In genomic region chr10:128708182-128708581, GRCh38 we compare ENCODE assay signal across 27 cellular contexts.
"Had no signal": no experiment of that assay in that cellular context is flagged by ENCODE, and none has a peak within 500 bp of the region (broad histone marks: within the 10 kb centered on the region; RNA-seq: fewer than 3 reads in every experiment).

No MANE protein-coding gene starts in this region.

- H3K36me3 Mint-ChIP-seq: naive thymus-derived CD4-positive, alpha-beta T cell; neural progenitor cell; type B pancreatic cell had no signal

- H3K27me3 ChIP-seq: foreskin keratinocyte, hepatocyte, neural progenitor cell, thyroid gland had no signal

- H3K4me3 Mint-ChIP-seq: endodermal cell; naive thymus-derived CD4-positive, alpha-beta T cell; nephron; neural progenitor cell; type B pancreatic cell had no signal

- ATAC-seq: foreskin keratinocyte; gastroesophageal sphincter; heart left ventricle; left cardiac atrium; left lung; naive thymus-derived CD4-positive, alpha-beta T cell; sciatic nerve had no signal

- H3K4me1 ChIP-seq: esophagus muscularis mucosa, foreskin keratinocyte, gastroesophageal sphincter, heart left ventricle, left lung, neural progenitor cell, parathyroid adenoma, stomach, thyroid gland had no signal

- H3K4me1 Mint-ChIP-seq: naive thymus-derived CD4-positive, alpha-beta T cell had no signal

- H3K9me3 Mint-ChIP-seq: endodermal cell, neural progenitor cell, type B pancreatic cell had no signal

- H3K27ac Mint-ChIP-seq: endodermal cell; naive thymus-derived CD4-positive, alpha-beta T cell; nephron; neural progenitor cell; progenitor cell of endocrine pancreas; type B pancreatic cell had no signal

- H3K36me3 ChIP-seq: esophagus muscularis mucosa, gastroesophageal sphincter, heart left ventricle, left lung, stomach, thyroid gland had no signal

- H3K27ac ChIP-seq: dorsolateral prefrontal cortex, esophagus muscularis mucosa, foreskin keratinocyte, gastroesophageal sphincter, heart left ventricle, hepatocyte, left lung, neural progenitor cell, parathyroid adenoma, stomach, thyroid gland had no signal

- DNase-seq: dorsolateral prefrontal cortex; effector CD4-positive, alpha-beta T cell; endodermal cell; foreskin keratinocyte; heart left ventricle; left cardiac atrium; left lung; mesenchymal stem cell; midbrain; naive thymus-derived CD4-positive, alpha-beta T cell; stimulated activated CD4-positive, alpha-beta T cell treated with anti-CD3 and anti-CD28 coated beads, Interleukin-12 subunit alpha, Interleukin-12 subunit beta, amount 100 ng/mL, for 4 hours; stimulated activated CD4-positive, alpha-beta T cell treated with anti-CD3 and anti-CD28 coated beads, Interleukin-1b, Interleukin-23, amount 100 ng/mL, for 48 hours; stimulated activated CD4-positive, alpha-beta T cell treated with anti-CD3 and anti-CD28 coated beads, Interleukin-4, amount 100 ng/mL, for 1 hour; stimulated activated CD8-positive, alpha-beta memory T cell treated with anti-CD3 and anti-CD28 coated beads, Interleukin-4, amount 100 ng/mL, for 48 hours; stimulated activated naive CD4-positive, alpha-beta T cell; stomach; thyroid gland had no signal

- H3K4me3 ChIP-seq: dorsolateral prefrontal cortex, esophagus muscularis mucosa, gastroesophageal sphincter, heart left ventricle, hepatocyte, left lung, neural progenitor cell, smooth muscle cell, stomach, thyroid gland had no signal

- H3K9me3 ChIP-seq: esophagus muscularis mucosa, gastroesophageal sphincter, left lung, stomach, thyroid gland had no signal
